15 cellular contexts compared by ENCODE assay signal in genomic region chr2:148546270-148546669, GRCh38.
DNase-seq lines count a peak whose midpoint lies in the region; ATAC-seq and FAIRE-seq lines count a peak whose summit lies in the region.
"Had no signal": no experiment of that assay in that cellular context is flagged by ENCODE, and none has a peak within 500 bp of the region (broad histone marks: within the 10 kb centered on the region; RNA-seq: fewer than 3 reads in every experiment).

No MANE protein-coding gene starts in this region.

- peak overlapping the region; percentile 92 for H3K27ac Mint-ChIP-seq in activated T-cell treated with anti-CD3 and anti-CD28 coated beads, Interleukin-2, amount 50 U/mL, for 72 hours
- peak overlapping the region; percentile 85 for H3K27ac Mint-ChIP-seq in activated naive CD8-positive, alpha-beta T cell treated with anti-CD3 and anti-CD28 coated beads for 36 hours
- H3K27ac Mint-ChIP-seq: IgD-negative memory B cell; mesothelial cell of epicardium; stimulated activated naive B cell treated with anti-CD40 and anti-IgM and Interleukin-4, amounts not matched to agents 10 μg/mL and 1 μg/mL and 100 μg/mL, for 72 hours had no signal

- FAIRE-seq in RCC 7860 (lab: Jason Lieb, UNC), result no peak
- FAIRE-seq: TTC549 had no signal

- ATAC-seq in activated T-cell treated with anti-CD3 and anti-CD28 coated beads, Interleukin-2, amount 50 U/mL, for 72 hours (replicated peaks in 1 of 2), result peak; percentile 14 to 29
- ATAC-seq in GM19455 (IDR thresholded peaks at IDR 0.05; ENCODE audit: unreplicated experiment), result no peak
- ATAC-seq: Panc1 had no signal

- DNase-seq in activated T-cell treated with anti-CD3 and anti-CD28 coated beads, Interleukin-2, amount 50 U/mL, for 72 hours, result no peak
- DNase-seq in activated T-cell treated with anti-CD3 and anti-CD28 coated beads for 4 hours (no peak), NOMO-1 (lab: John Stamatoyannopoulos, UW; ENCODE audit: unreplicated experiment in 2 of 2) (peak; percentile 63 to 65), renal cortical epithelial cell (ENCODE audit: low read depth) (peak; percentile 52), RCC 7860 (ENCODE audit: low spot score) (no peak)
- no peak for DNase-seq in activated naive CD8-positive, alpha-beta T cell treated with anti-CD3 and anti-CD28 coated beads for 36 hours
- no peak for DNase-seq in stimulated activated CD4-positive, alpha-beta T cell treated with anti-CD3 and anti-CD28 coated beads, Interleukin-2, amount 100 ng/mL, for 24 hours
- DNase-seq: NCI-H2171; posterior cingulate gyrus; stimulated activated naive B cell treated with anti-CD40 and anti-IgM and Interleukin-4, amounts not matched to agents 10 μg/mL and 1 μg/mL and 100 μg/mL, for 72 hours had no signal

- peaks cover 2 to 3% of the 10 kb centered on the region in 2 donors for H3K36me3 Mint-ChIP-seq in activated T-cell treated with anti-CD3 and anti-CD28 coated beads, Interleukin-2, amount 50 U/mL, for 72 hours (ENCODE audit: insufficient read depth in 2 of 2)
- H3K36me3 Mint-ChIP-seq in activated naive CD8-positive, alpha-beta T cell treated with anti-CD3 and anti-CD28 coated beads for 36 hours, result no peaks in the 10 kb centered on the region
- H3K36me3 Mint-ChIP-seq: mesothelial cell of epicardium; stimulated activated naive B cell treated with anti-CD40 and anti-IgM and Interleukin-4, amounts not matched to agents 10 μg/mL and 1 μg/mL and 100 μg/mL, for 72 hours had no signal

- peak overlapping the region; percentile 13 to 39 for H3K4me3 Mint-ChIP-seq in activated T-cell treated with anti-CD3 and anti-CD28 coated beads, Interleukin-2, amount 50 U/mL, for 72 hours
- no peak overlapping the region for H3K4me3 Mint-ChIP-seq in activated naive CD8-positive, alpha-beta T cell treated with anti-CD3 and anti-CD28 coated beads for 36 hours
- H3K4me3 Mint-ChIP-seq: IgD-negative memory B cell; mesothelial cell of epicardium; stimulated activated naive B cell treated with anti-CD40 and anti-IgM and Interleukin-4, amounts not matched to agents 10 μg/mL and 1 μg/mL and 100 μg/mL, for 72 hours had no signal

- no peaks in the 10 kb centered on the region for H3K27me3 Mint-ChIP-seq in activated T-cell treated with anti-CD3 and anti-CD28 coated beads, Interleukin-2, amount 50 U/mL, for 72 hours (ENCODE audit: low read depth)
- no peaks in the 10 kb centered on the region for H3K27me3 Mint-ChIP-seq in activated naive CD8-positive, alpha-beta T cell treated with anti-CD3 and anti-CD28 coated beads for 36 hours

- peaks cover 52% of the 10 kb centered on the region for H3K4me1 Mint-ChIP-seq in activated T-cell treated with anti-CD3 and anti-CD28 coated beads, Interleukin-2, amount 50 U/mL, for 72 hours (ENCODE audit: low read depth)
- H3K4me1 Mint-ChIP-seq in activated naive CD8-positive, alpha-beta T cell treated with anti-CD3 and anti-CD28 coated beads for 36 hours, result peaks cover 31% of the 10 kb centered on the region
- H3K4me1 Mint-ChIP-seq: mesothelial cell of epicardium had no signal

- H3K9me3 Mint-ChIP-seq in activated T-cell treated with anti-CD3 and anti-CD28 coated beads, Interleukin-2, amount 50 U/mL, for 72 hours, result peaks cover 3% of the 10 kb centered on the region in 2 donors
- peaks cover 4% of the 10 kb centered on the region for H3K9me3 Mint-ChIP-seq in activated naive CD8-positive, alpha-beta T cell treated with anti-CD3 and anti-CD28 coated beads for 36 hours
- H3K9me3 Mint-ChIP-seq: IgD-negative memory B cell; mesothelial cell of epicardium; stimulated activated naive B cell treated with anti-CD40 and anti-IgM and Interleukin-4, amounts not matched to agents 10 μg/mL and 1 μg/mL and 100 μg/mL, for 72 hours had no signal

Comparison
In these comparisons a context has a peak if more than half of its experiments do, and no peak if none do; other contexts are left out.
1. DNase-seq: peak in NOMO-1 (2 of 2) and renal cortical epithelial cell (single experiment); none in activated T-cell treated with anti-CD3 and anti-CD28 coated beads, Interleukin-2, amount 50 U/mL, for 72 hours (0 of 2), activated T-cell treated with anti-CD3 and anti-CD28 coated beads for 4 hours (single experiment), activated naive CD8-positive, alpha-beta T cell treated with anti-CD3 and anti-CD28 coated beads for 36 hours (single experiment), RCC 7860 (single experiment) and stimulated activated CD4-positive, alpha-beta T cell treated with anti-CD3 and anti-CD28 coated beads, Interleukin-2, amount 100 ng/mL, for 24 hours (0 of 2).